ENCODE assay signal across 26 cellular contexts in genomic region chr4:124658795-124659194, GRCh38.
"Had no signal": no experiment of that assay in that cellular context is flagged by ENCODE, and none has a peak within 500 bp of the region (broad histone marks: within the 10 kb centered on the region; RNA-seq: fewer than 3 reads in every experiment).

No MANE protein-coding gene starts in this region.

- H3K4me1 Mint-ChIP-seq: endodermal cell had no signal

- FAIRE-seq: endothelial cell of umbilical vein had no signal

- H3K9me3 Mint-ChIP-seq: endodermal cell had no signal

- H3K36me3 ChIP-seq: colonic mucosa, esophagus muscularis mucosa, esophagus squamous epithelium, gastrocnemius medialis, gastroesophageal sphincter, heart left ventricle had no signal

- H3K27me3 Mint-ChIP-seq: dendritic cell treated with granulocyte-macrophage colony-stimulating factor and Interleukin-4, amounts not matched to agents 40 ng/mL and 50 ng/mL, for 4 days; effector memory CD8-positive, alpha-beta T cell had no signal

- H3K27ac ChIP-seq: colonic mucosa, coronary artery, dorsolateral prefrontal cortex, epithelial cell of prostate, esophagus muscularis mucosa, esophagus squamous epithelium, foreskin keratinocyte, gastrocnemius medialis, gastroesophageal sphincter, heart left ventricle, heart right ventricle had no signal

- H3K4me1 ChIP-seq: colonic mucosa, esophagus muscularis mucosa, esophagus squamous epithelium, foreskin keratinocyte, gastrocnemius medialis, gastroesophageal sphincter, heart left ventricle, heart right ventricle had no signal

- H3K27me3 ChIP-seq: colonic mucosa, dorsolateral prefrontal cortex, esophagus muscularis mucosa, esophagus squamous epithelium, foreskin keratinocyte, gastrocnemius medialis, gastroesophageal sphincter, heart left ventricle, heart right ventricle had no signal

- H3K27ac Mint-ChIP-seq: dendritic cell treated with granulocyte-macrophage colony-stimulating factor and Interleukin-4, amounts not matched to agents 40 ng/mL and 50 ng/mL, for 4 days; effector memory CD8-positive, alpha-beta T cell; endodermal cell had no signal

- H3K9me3 ChIP-seq: colonic mucosa, esophagus muscularis mucosa, esophagus squamous epithelium, gastrocnemius medialis, gastroesophageal sphincter, heart left ventricle had no signal

- H3K4me3 Mint-ChIP-seq: dendritic cell treated with granulocyte-macrophage colony-stimulating factor and Interleukin-4, amounts not matched to agents 40 ng/mL and 50 ng/mL, for 4 days; effector memory CD8-positive, alpha-beta T cell; endodermal cell had no signal

- DNase-seq: colonic mucosa; cortex of kidney; dermis blood vessel endothelial cell; dorsolateral prefrontal cortex; effector CD4-positive, alpha-beta T cell; effector CD8-positive, alpha-beta T cell; effector memory CD4-positive, alpha-beta T cell; effector memory CD8-positive, alpha-beta T cell; endodermal cell; erythroblast; esophagus squamous epithelium; foreskin fibroblast; foreskin keratinocyte; foreskin melanocyte; gastrocnemius medialis; glutamatergic neuron; head of caudate nucleus; heart left ventricle; heart right ventricle had no signal

- ATAC-seq: effector memory CD8-positive, alpha-beta T cell; esophagus mucosa; foreskin keratinocyte; gastrocnemius medialis; gastroesophageal sphincter; heart left ventricle; heart right ventricle had no signal

- H3K4me3 ChIP-seq: colonic mucosa, coronary artery, dorsolateral prefrontal cortex, esophagus muscularis mucosa, esophagus squamous epithelium, gastrocnemius medialis, gastroesophageal sphincter, heart left ventricle, heart right ventricle had no signal
